Comparison of ENCODE assay signal across 8 cellular contexts in the genomic region with DNA sequence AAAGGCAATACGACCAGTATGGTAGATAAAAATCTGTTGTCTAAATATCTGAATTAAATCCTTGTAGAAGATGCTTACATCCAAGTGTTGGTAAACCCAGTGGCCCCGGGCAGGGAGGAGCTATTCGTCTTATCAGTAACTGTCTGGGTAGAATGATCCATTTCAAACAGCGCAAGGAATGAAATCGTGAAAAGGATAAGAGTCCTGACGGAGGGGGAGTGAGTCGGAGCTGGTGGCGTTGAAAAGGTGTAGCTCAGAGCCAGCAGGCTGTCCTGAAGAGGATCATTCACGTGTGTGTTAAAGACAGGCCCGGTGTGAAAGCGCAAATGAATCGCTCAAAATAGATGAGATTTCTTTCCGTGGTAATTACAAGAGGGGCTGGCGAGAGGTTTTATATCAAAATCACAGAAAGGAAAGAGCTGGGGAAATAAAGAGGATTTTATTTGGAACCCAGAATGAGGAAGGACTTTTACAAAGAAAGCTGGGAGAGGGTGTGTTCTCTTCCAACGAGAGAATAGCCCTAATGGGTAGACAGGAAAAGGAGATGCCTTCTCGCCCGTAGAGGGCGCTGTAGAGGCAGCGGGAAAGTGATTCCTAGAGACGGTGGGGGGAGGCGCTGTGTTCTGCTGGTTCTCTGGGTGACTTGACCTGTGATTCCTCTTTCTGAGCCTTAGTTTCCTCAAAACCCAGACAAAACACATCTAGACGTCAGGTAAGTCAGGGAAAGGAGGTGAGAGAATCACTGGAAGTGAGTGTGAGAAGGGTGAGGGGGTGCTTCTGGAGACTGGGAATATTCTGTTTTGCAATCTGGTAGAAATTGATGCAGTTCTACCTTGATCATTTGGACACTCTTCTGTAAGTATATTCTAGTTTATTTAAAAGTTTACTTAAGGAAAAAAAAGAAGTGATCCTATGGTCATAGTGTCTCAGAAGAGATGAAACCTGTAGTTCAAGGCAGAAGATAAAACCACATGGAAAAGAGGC. TPM values are rescaled to one million over a fixed set of nuclear protein-coding genes. Genes with fewer than 3 reads are reported as not detected.
A peak's percentile ranks its signal among the peaks of the same experiment; 100 is the strongest.
DNase-seq lines count a peak whose midpoint lies in the region; ATAC-seq lines count a peak whose summit lies in the region.

No MANE protein-coding gene starts in this region.

- no peaks in the 10 kb centered on the region for H3K36me3 ChIP-seq in H7 (replicated peaks; ENCODE audit: control insufficient read depth, insufficient read depth, low read length)

- no peak overlapping the region; the same call in 1 of the 2 replicates for H3K4me3 ChIP-seq in H7 (ENCODE audit: insufficient read depth, low read depth, low read length)

- ATAC-seq in left lobe of liver (peak; percentile 68), GM19467 (IDR thresholded peaks at IDR 0.05; ENCODE audit: unreplicated experiment) (no peak), GM18867 (IDR thresholded peaks at IDR 0.05; ENCODE audit: unreplicated experiment) (no peak), esophagus mucosa (no peak)

- no peaks in the 10 kb centered on the region; the same call in 1 of the 2 replicates for H3K27me3 ChIP-seq in H7 (ENCODE audit: control insufficient read depth, insufficient read depth, low read length)

- DNase-seq in DMS153 treated with DMSO at 0.1 percent for 48 hours (lab: John Stamatoyannopoulos, UW; ENCODE audit: unreplicated experiment), result peak; percentile 8
- peak; percentile 78 for DNase-seq in H7
- peak; percentile 9 for DNase-seq in SW480 (ENCODE audit: low spot score)
- no peak for DNase-seq in left lobe of liver (ENCODE audit: low spot score)
- DNase-seq in NCI-H226, result no peak

RNA-seq across cellular contexts. Expression of a gene that starts 39.3 kb away (rescaled TPM):
- 0.26 and 0.76 TPM in 2 replicates for total RNA-seq in H7 (2014; rRNA removed; shearing (Covaris generic))
- total RNA-seq in left lobe of liver (not detected), esophagus mucosa (not detected)

Comparison
In these comparisons a context has a peak if more than half of its experiments do, and no peak if none do; other contexts are left out.
1. DNase-seq: peak in DMS153 treated with DMSO at 0.1 percent for 48 hours (single experiment), H7 (single experiment) and SW480 (single experiment); none in left lobe of liver (single experiment) and NCI-H226 (single experiment).